ENCODE assay signal across 19 cellular contexts in the genomic region with DNA sequence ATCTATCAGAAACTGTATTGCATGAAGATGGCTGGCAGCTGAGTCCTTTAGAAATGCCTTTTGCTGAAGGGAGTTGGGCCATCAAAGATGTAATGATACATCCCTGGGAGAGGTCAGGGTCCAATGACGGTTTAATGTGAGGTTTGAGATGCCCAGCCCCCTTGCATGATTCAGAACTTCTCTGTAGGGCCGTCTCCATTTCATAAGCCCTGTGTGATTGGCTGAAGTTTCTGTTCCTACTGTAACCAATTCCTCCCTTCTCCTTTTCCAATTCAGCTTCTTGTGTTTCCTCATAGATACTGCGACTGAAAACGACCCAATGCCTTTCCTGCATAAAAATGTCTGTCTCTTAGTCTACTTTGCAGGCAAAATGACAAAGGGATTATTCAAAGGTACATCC. TPM values are rescaled to one million over a fixed set of nuclear protein-coding genes. Genes with fewer than 3 reads are reported as not detected.
A peak's percentile ranks its signal among the peaks of the same experiment; 100 is the strongest.
DNase-seq lines count a peak whose midpoint lies in the region; ATAC-seq, FAIRE-seq and TF ChIP-seq lines count a peak whose summit lies in the region.
"Had no signal": no experiment of that assay in that cellular context is flagged by ENCODE, and none has a peak within 500 bp of the region (broad histone marks: within the 10 kb centered on the region; RNA-seq: fewer than 3 reads in every experiment).

No MANE protein-coding gene starts in this region.

- no peak for TF ChIP-seq RAD21 in HepG2 (CRISPR knock-in tag; IDR thresholded peaks at IDR 0.05)

- POLR2A ChIA-PET in HepG2 (lab: Yijun Ruan, JAX), result no interaction called here

- H3K9me3 ChIP-seq in right lobe of liver (no peaks in the 10 kb centered on the region), HepG2 (ENCODE audit: low read length) (no peaks in the 10 kb centered on the region), upper lobe of right lung (peaks cover 6% of the 10 kb centered on the region)

- peak; percentile 28 to 58 (median 39) for ATAC-seq in right lobe of liver
- ATAC-seq in HepG2, result no peak
- ATAC-seq in upper lobe of right lung, result peak; percentile 51
- no peak for ATAC-seq in HG03432 (IDR thresholded peaks at IDR 0.05; ENCODE audit: unreplicated experiment)
- ATAC-seq in HG02678 (IDR thresholded peaks at IDR 0.05; ENCODE audit: unreplicated experiment), result no peak

- intact Hi-C loops in right lobe of liver (cut with DNase I), result no loop called here
- intact Hi-C loops in HepG2 (cut with micrococcal nuclease; ENCODE audit: unreplicated experiment), result no loop called here
- intact Hi-C loops in upper lobe of right lung (cut with DNase I), result no loop called here

- H3K9ac ChIP-seq in HepG2 (ENCODE audit: insufficient read depth, low read depth, low read length), result no peak overlapping the region
- H3K9ac ChIP-seq: KMS-11 had no signal

- TF ChIP-seq EP300 in HepG2 (IDR thresholded peaks at IDR 0.05; ENCODE audit: low read depth in 2 of 2, low read length in 2 of 2) (no peak), HepG2 (CRISPR knock-in tag; IDR thresholded peaks at IDR 0.05; ENCODE audit: borderline replicate concordance) (no peak)

- WGBS in right lobe of liver (ENCODE audit: insufficient coverage, low coverage, low lambda C conversion rate, missing lambda C conversion rate), result 38% methylated on average over 4 of the region's 4 CpGs
- WGBS in HepG2 (ENCODE audit: low lambda C conversion rate), result 0% methylated on average over 4 of the region's 4 CpGs

- TF ChIP-seq POLR2A in right lobe of liver (IDR thresholded peaks at IDR 0.05) (no peak), HepG2 (IDR thresholded peaks at IDR 0.05; ENCODE audit: insufficient read depth in 1 of 2, low read depth in 2 of 2, low read length in 2 of 2) (no peak)

- no peak for FAIRE-seq in HepG2 (lab: Jason Lieb, UNC)
- FAIRE-seq: G401.6 had no signal

- BruUV-seq in HepG2 (replicated peaks; lab: Mats Ljungman, UMichigan), result no TSS peak

- no peaks in the 10 kb centered on the region for H3K79me2 ChIP-seq in HepG2 (ENCODE audit: insufficient read depth, low read length)

- H3K4me3 ChIP-seq in right lobe of liver, result no peak overlapping the region
- H3K4me3 ChIP-seq in HepG2 (replicated peaks in 1 of 3; ENCODE audit: insufficient read depth in 1 of 3, low read depth in 2 of 3, low read length in 3 of 3), result no peak overlapping the region
- no peak overlapping the region for H3K4me3 ChIP-seq in upper lobe of right lung
- H3K4me3 ChIP-seq: Peyer's patch had no signal

- no peak overlapping the region for H3K4me2 ChIP-seq in HepG2 (ENCODE audit: low read depth, low read length)
- H3K4me2 ChIP-seq: KMS-11 had no signal

- CTCF ChIA-PET in HepG2 (lab: Yijun Ruan, JAX; ENCODE audit: low intra/inter-chr PET ratio, low total read pairs), result no interaction called here

- DNase-seq in right lobe of liver (no peak), HepG2 (ENCODE audit: low spot score) (no peak), NOMO-1 treated with dmso at 0.1 percent for 144 hours (lab: John Stamatoyannopoulos, UW; ENCODE audit: unreplicated experiment) (peak; percentile 80), globus pallidus (ENCODE audit: low spot score) (peak; percentile 13), upper lobe of right lung (no peak), NCI-H2107 treated with DMSO at 0.1 percent for 48 hours (lab: John Stamatoyannopoulos, UW; ENCODE audit: unreplicated experiment) (no peak)
- DNase-seq: 8988T; DMS79; MM.1S; NCI-H1436 treated with DMSO at 0.1 percent for 48 hours; NCI-H2081; NCI-H526 treated with DMSO at 0.1 percent for 48 hours; NK-92 treated with Interleukin-12 subunit alpha and Interleukin-12 subunit beta, amount 100 ng/mL, for 24 hours; Peyer's patch; Right ventricle myocardium superior had no signal

- no peak overlapping the region for H2AFZ ChIP-seq in HepG2 (ENCODE audit: low read length)

- H3K27me3 ChIP-seq in right lobe of liver, result no peaks in the 10 kb centered on the region
- H3K27me3 ChIP-seq in HepG2 (ENCODE audit: control insufficient read depth in 1 of 2, insufficient read depth in 2 of 2, low read length in 2 of 2), result no peaks in the 10 kb centered on the region
- H3K27me3 ChIP-seq in upper lobe of right lung, result no peaks in the 10 kb centered on the region
- H3K27me3 ChIP-seq: Peyer's patch had no signal

- H3K27ac ChIP-seq in right lobe of liver (no peak overlapping the region), HepG2 (ENCODE audit: extremely low read length, insufficient read depth, low read length) (no peak overlapping the region), upper lobe of right lung (no peak overlapping the region)
- H3K27ac ChIP-seq: KMS-11, Peyer's patch had no signal

- no peak for TF ChIP-seq CTCF in right lobe of liver (IDR thresholded peaks at IDR 0.05)
- TF ChIP-seq CTCF in HepG2 (CRISPR knock-in tag; IDR thresholded peaks at IDR 0.05), result no peak
- no peak for TF ChIP-seq CTCF in upper lobe of right lung (IDR thresholded peaks at IDR 0.05)

- H4K20me1 ChIP-seq in HepG2 (ENCODE audit: insufficient read depth, low read length), result no peaks in the 10 kb centered on the region

- in situ Hi-C loops in HepG2 (cut with HindIII; ENCODE audit: extremely low pct_ligation_motif_present, low pct_unique_long_range_greater_than_20kb), result no loop called here

- H3K4me1 ChIP-seq in right lobe of liver, result no peaks in the 10 kb centered on the region
- H3K4me1 ChIP-seq in HepG2 (ENCODE audit: insufficient read depth, low read length), result no peaks in the 10 kb centered on the region
- no peaks in the 10 kb centered on the region for H3K4me1 ChIP-seq in upper lobe of right lung
- H3K4me1 ChIP-seq: Peyer's patch had no signal

- no peaks in the 10 kb centered on the region for H3K36me3 ChIP-seq in right lobe of liver
- no peaks in the 10 kb centered on the region for H3K36me3 ChIP-seq in HepG2 (replicated peaks in 1 of 2; ENCODE audit: control insufficient read depth in 1 of 2, insufficient read depth in 2 of 2, low read length in 2 of 2)
- no peaks in the 10 kb centered on the region for H3K36me3 ChIP-seq in upper lobe of right lung
- H3K36me3 ChIP-seq: Peyer's patch had no signal

TF ChIP-seq in HepG2, 621 proteins besides CTCF, POLR2A, EP300 and RAD21:
- no peak for TF ChIP-seq RBM22 (optimal IDR thresholded peaks at IDR 0.05; ENCODE audit: low read length)

RNA-seq across cellular contexts. Expression of gene ST8SIA4, which starts 47.9 kb away (rescaled TPM):
- total RNA-seq in right lobe of liver (1 to 10 TPM; 1.2 to 6.7 (median 1.7) TPM), HepG2 (2016; rRNA removed; fragmentation: Illumina TruSeq; extraction: Trizol) (not detected in 2 replicates), upper lobe of right lung (17.8 TPM)
- not detected in 2 replicates for total RNA-seq in HepG2 (2016; cell fraction: cytosol; rRNA removed; fragmentation: Illumina TruSeq; extraction: Trizol; ENCODE audit: low read depth)
- total RNA-seq in HepG2 (2016; cell fraction: insoluble cytoplasmic fraction; rRNA removed; fragmentation: Illumina TruSeq; extraction: Trizol), result not detected in 2 replicates
- not detected in 2 replicates for total RNA-seq in HepG2 (2016; cell fraction: membrane; rRNA removed; fragmentation: Illumina TruSeq; extraction: Trizol)
- not detected in 2 replicates for total RNA-seq in HepG2 (2016; cell fraction: nucleus; rRNA removed; fragmentation: Illumina TruSeq; extraction: Trizol)
- polyA plus RNA-seq in HepG2 (2011; rRNA removed), result not detected in 2 replicates
- not detected in 2 replicates for polyA plus RNA-seq in HepG2 (2011; cell fraction: cytosol; rRNA removed)
- polyA plus RNA-seq in HepG2 (2011; cell fraction: nucleus; rRNA removed), result not detected in 2 replicates
- polyA plus RNA-seq in HepG2 (2012), result not detected in 2 replicates
- polyA plus RNA-seq in HepG2 (2016; cell fraction: cytosol; fragmentation: Illumina TruSeq; extraction: Trizol; ENCODE audit: low read depth), result not detected in 2 replicates
- polyA plus RNA-seq in HepG2 (2016; cell fraction: insoluble cytoplasmic fraction; fragmentation: Illumina TruSeq; extraction: Trizol; ENCODE audit: low read depth), result not detected in 2 replicates
- not detected in 2 replicates for polyA plus RNA-seq in HepG2 (2016; cell fraction: membrane; fragmentation: Illumina TruSeq; extraction: Trizol; ENCODE audit: low read depth)
- polyA plus RNA-seq in HepG2 (2016; cell fraction: nucleus; fragmentation: Illumina TruSeq; extraction: Trizol; ENCODE audit: insufficient read depth, low read depth), result not detected in 2 replicates
- polyA minus RNA-seq in HepG2 (2011; rRNA and poly(A)+ RNA removed; ENCODE audit: low replicate concordance), result not detected in 2 replicates
- not detected in 2 replicates for polyA minus RNA-seq in HepG2 (2011; cell fraction: cytosol; rRNA and poly(A)+ RNA removed)
- polyA minus RNA-seq in HepG2 (2011; cell fraction: nucleus; rRNA and poly(A)+ RNA removed), result under 0.01 TPM in 1 of 2 replicates, not detected in the other

Comparison
In these comparisons a context has a peak if more than half of its experiments do, and no peak if none do; other contexts are left out.
1. ATAC-seq: peak in right lobe of liver (4 of 4) and upper lobe of right lung (single experiment); none in HepG2 (single experiment), HG03432 (single experiment) and HG02678 (single experiment).
2. DNase-seq: peak in NOMO-1 treated with dmso at 0.1 percent for 144 hours (single experiment) and globus pallidus (single experiment); none in right lobe of liver (0 of 3), HepG2 (single experiment), upper lobe of right lung (single experiment) and NCI-H2107 treated with DMSO at 0.1 percent for 48 hours (single experiment).